1 cellular context compared by ENCODE assay signal in the genomic region with DNA sequence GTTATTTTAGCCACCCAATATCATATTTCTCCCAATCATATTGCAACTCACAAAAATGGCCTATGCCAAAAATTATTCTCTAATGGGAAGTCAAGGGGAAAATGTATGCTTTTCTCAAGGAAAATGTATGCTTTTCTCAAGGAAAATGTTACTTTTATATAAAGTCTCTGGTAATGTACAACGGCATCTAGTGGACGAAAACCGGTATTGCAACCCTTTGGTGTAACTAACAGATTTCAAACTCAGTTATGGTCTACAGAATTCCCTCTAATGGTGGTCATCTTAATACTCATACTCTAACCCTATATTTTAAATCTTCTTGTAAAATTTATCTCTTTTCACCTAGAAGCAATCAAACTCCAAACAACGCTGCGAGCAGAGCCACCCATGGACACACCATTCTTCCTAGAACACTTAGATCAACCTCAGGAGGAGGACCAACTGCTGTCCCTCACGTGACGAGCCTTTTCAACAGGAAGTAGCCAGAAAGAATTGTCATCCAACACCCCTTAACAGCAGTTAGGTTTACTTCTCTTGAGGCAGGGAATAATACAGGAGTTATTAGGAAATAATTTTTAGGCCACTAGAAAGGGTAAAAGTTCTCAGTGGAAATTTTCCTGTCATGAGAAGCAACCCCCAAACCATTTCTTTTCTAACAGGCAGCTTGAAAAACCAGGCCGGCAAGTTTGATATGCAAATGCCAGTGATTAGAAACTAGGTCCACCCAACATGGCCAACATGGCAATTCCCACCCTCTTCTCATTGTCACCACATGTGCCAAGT.
TF ChIP-seq lines count a peak whose summit lies in the region.

No MANE protein-coding gene starts in this region.

TF ChIP-seq in WTC11, 78 proteins besides CTCF, POLR2A, EP300 and RAD21 (continued from another document):
- TF ChIP-seq, protein P1, sequence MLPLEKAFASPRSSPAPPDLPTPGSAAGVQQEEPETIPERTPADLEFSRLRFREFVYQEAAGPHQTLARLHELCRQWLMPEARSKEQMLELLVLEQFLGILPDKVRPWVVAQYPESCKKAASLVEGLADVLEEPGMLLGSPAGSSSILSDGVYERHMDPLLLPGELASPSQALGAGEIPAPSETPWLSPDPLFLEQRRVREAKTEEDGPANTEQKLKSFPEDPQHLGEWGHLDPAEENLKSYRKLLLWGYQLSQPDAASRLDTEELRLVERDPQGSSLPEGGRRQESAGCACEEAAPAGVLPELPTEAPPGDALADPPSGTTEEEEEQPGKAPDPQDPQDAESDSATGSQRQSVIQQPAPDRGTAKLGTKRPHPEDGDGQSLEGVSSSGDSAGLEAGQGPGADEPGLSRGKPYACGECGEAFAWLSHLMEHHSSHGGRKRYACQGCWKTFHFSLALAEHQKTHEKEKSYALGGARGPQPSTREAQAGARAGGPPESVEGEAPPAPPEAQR (CRISPR knock-in tag; IDR thresholded peaks at IDR 0.05), result no peak
- TF ChIP-seq, protein P2, sequence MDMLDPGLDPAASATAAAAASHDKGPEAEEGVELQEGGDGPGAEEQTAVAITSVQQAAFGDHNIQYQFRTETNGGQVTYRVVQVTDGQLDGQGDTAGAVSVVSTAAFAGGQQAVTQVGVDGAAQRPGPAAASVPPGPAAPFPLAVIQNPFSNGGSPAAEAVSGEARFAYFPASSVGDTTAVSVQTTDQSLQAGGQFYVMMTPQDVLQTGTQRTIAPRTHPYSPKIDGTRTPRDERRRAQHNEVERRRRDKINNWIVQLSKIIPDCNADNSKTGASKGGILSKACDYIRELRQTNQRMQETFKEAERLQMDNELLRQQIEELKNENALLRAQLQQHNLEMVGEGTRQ (CRISPR knock-in tag; IDR thresholded peaks at IDR 0.05), result peak; percentile 86
- TF ChIP-seq ZNF423 (CRISPR knock-in tag; IDR thresholded peaks at IDR 0.05), result no peak
